In genomic region chr3:27526614-27527315, GRCh38 we compare ENCODE assay signal across 23 cellular contexts. TPM values are rescaled to one million over a fixed set of nuclear protein-coding genes. Genes with fewer than 3 reads are reported as not detected.
DNase-seq lines count a peak whose midpoint lies in the region; ATAC-seq and TF ChIP-seq lines count a peak whose summit lies in the region.
"Had no signal": no experiment of that assay in that cellular context is flagged by ENCODE, and none has a peak within 500 bp of the region (broad histone marks: within the 10 kb centered on the region; RNA-seq: fewer than 3 reads in every experiment).

No MANE protein-coding gene starts in this region.

- peak overlapping the region in 5 of 7 donors; percentile 12 to 82 (median 41) for H3K4me3 Mint-ChIP-seq in CD8-positive, alpha-beta memory T cell
- H3K4me3 Mint-ChIP-seq in progenitor cell of endocrine pancreas (ENCODE audit: low read depth): no peak overlapping the region
- H3K4me3 Mint-ChIP-seq: CD8-positive, alpha-beta T cell had no signal

- no peaks in the 10 kb centered on the region for H3K9me3 Mint-ChIP-seq in CD8-positive, alpha-beta memory T cell
- H3K9me3 Mint-ChIP-seq in progenitor cell of endocrine pancreas (ENCODE audit: low read depth): no peaks in the 10 kb centered on the region
- H3K9me3 Mint-ChIP-seq: CD8-positive, alpha-beta T cell had no signal

- H3K4me1 ChIP-seq in CD8-positive, alpha-beta memory T cell (ENCODE audit: insufficient read depth, low read length): no peaks in the 10 kb centered on the region
- H3K4me1 ChIP-seq in Panc1 (ENCODE audit: control insufficient read depth, insufficient read depth, low read length): peaks cover 31% of the 10 kb centered on the region
- H3K4me1 ChIP-seq: HAP-1 had no signal

- CTCF ChIA-PET in CD8-positive, alpha-beta memory T cell (lab: Charles Lee): no interaction called here
- CTCF ChIA-PET in Panc1 (lab: Charles Lee): interaction anchor here (0.6 kb wide), 1 partner anchor 31 kb away, joined by 3 read pairs; no protein-coding TSS in a partner anchor

- in situ Hi-C loops in Panc1 (cut with HindIII; ENCODE audit: low pct_unique_long_range_greater_than_20kb, low sequenced_read_pairs) (no loop called here), brain microvascular endothelial cell (cut with HindIII; ENCODE audit: low pct_ligation_motif_present, low sequenced_read_pairs) (no loop called here)

- H3K9me3 ChIP-seq in CD8-positive, alpha-beta memory T cell (ENCODE audit: low read length): no peaks in the 10 kb centered on the region
- no peaks in the 10 kb centered on the region for H3K9me3 ChIP-seq in Panc1 (ENCODE audit: control insufficient read depth, insufficient read depth, low read depth, low read length)
- H3K9me3 ChIP-seq: BLaER1 treated with 17β-estradiol and CSF1 and Interleukin-3, amounts not matched to agents 10 nM and 100 nM; HAP-1; MG63 had no signal

- H3K27ac ChIP-seq in CD8-positive, alpha-beta memory T cell (ENCODE audit: low read depth, low read length): no peak overlapping the region
- peak overlapping the region; percentile 99; the same call in 1 of the 2 replicates for H3K27ac ChIP-seq in Panc1 (ENCODE audit: low read length)
- H3K27ac ChIP-seq in brain microvascular endothelial cell: no peak overlapping the region
- H3K27ac ChIP-seq: BLaER1 treated with 17β-estradiol and CSF1 and Interleukin-3, amounts not matched to agents 10 nM and 100 nM; GM23248 had no signal

- no peak overlapping the region for H3K4me3 ChIP-seq in CD8-positive, alpha-beta memory T cell (ENCODE audit: low read length)
- H3K4me3 ChIP-seq in Panc1 (ENCODE audit: low read depth in 2 of 2, low read length in 2 of 2): no peak overlapping the region
- H3K4me3 ChIP-seq in brain microvascular endothelial cell (ENCODE audit: low read depth, low read length): no peak overlapping the region
- H3K4me3 ChIP-seq: BLaER1 treated with 17β-estradiol and CSF1 and Interleukin-3, amounts not matched to agents 10 nM and 100 nM; GM23248; HAP-1; K562; MG63 had no signal

- no peaks in the 10 kb centered on the region for H3K27me3 ChIP-seq in CD8-positive, alpha-beta memory T cell (ENCODE audit: insufficient read depth, low read length, poor library complexity, severe bottlenecking)
- H3K27me3 ChIP-seq in Panc1 (ENCODE audit: control insufficient read depth, insufficient read depth, low read length) (no peaks in the 10 kb centered on the region), brain microvascular endothelial cell (replicated peaks) (no peaks in the 10 kb centered on the region)
- H3K27me3 ChIP-seq: BLaER1 treated with 17β-estradiol and CSF1 and Interleukin-3, amounts not matched to agents 10 nM and 100 nM; MG63 had no signal

- ATAC-seq in GM19463 (IDR thresholded peaks at IDR 0.05; ENCODE audit: unreplicated experiment) (peak; percentile 34), Panc1 (no peak)
- ATAC-seq: CD8-positive, alpha-beta T cell; K562; PC-3 had no signal

- peak overlapping the region in 7 of 8 donors; percentile 5 to 92 (median 46) for H3K27ac Mint-ChIP-seq in CD8-positive, alpha-beta memory T cell
- H3K27ac Mint-ChIP-seq in progenitor cell of endocrine pancreas: peak overlapping the region; percentile 52
- H3K27ac Mint-ChIP-seq: CD8-positive, alpha-beta T cell had no signal

- intact Hi-C loops in Panc1 (cut with micrococcal nuclease; ENCODE audit: unreplicated experiment): no loop called here

- no TSS peak for BruUV-seq in Panc1 (replicated peaks; lab: Mats Ljungman, UMichigan)

- POLR2A ChIA-PET in CD8-positive, alpha-beta memory T cell (lab: Charles Lee): interaction anchor here (0.6 kb wide), 1 partner anchor 458 kb away, joined by 4 read pairs; no protein-coding TSS in a partner anchor
- POLR2A ChIA-PET in Panc1 (lab: Charles Lee): no interaction called here

- peaks cover 7 to 8% (median 8%) of the 10 kb centered on the region in 3 donors for H3K4me1 Mint-ChIP-seq in CD8-positive, alpha-beta memory T cell
- peaks cover 5% of the 10 kb centered on the region for H3K4me1 Mint-ChIP-seq in progenitor cell of endocrine pancreas (ENCODE audit: low read depth)

- H3K27me3 Mint-ChIP-seq in CD8-positive, alpha-beta memory T cell: no peaks in the 10 kb centered on the region
- H3K27me3 Mint-ChIP-seq in progenitor cell of endocrine pancreas: no peaks in the 10 kb centered on the region

- TF ChIP-seq CTCF in Panc1 (IDR thresholded peaks at IDR 0.05) (no peak), progenitor cell of endocrine pancreas (IDR thresholded peaks at IDR 0.05; ENCODE audit: unreplicated experiment) (no peak), brain microvascular endothelial cell (IDR thresholded peaks at IDR 0.05; ENCODE audit: low read depth, low read length, missing control alignments) (no peak)

- H3K36me3 ChIP-seq in CD8-positive, alpha-beta memory T cell (ENCODE audit: insufficient read depth, low read length): no peaks in the 10 kb centered on the region
- no peaks in the 10 kb centered on the region for H3K36me3 ChIP-seq in Panc1 (ENCODE audit: control insufficient read depth, insufficient read depth, low read length)
- no peaks in the 10 kb centered on the region for H3K36me3 ChIP-seq in brain microvascular endothelial cell (replicated peaks)
- H3K36me3 ChIP-seq: BLaER1 treated with 17β-estradiol and CSF1 and Interleukin-3, amounts not matched to agents 10 nM and 100 nM; HAP-1; MG63 had no signal

- DNase-seq in CD8-positive, alpha-beta memory T cell: no peak
- DNase-seq in Panc1 (ENCODE audit: low read depth, low spot score) (no peak), progenitor cell of endocrine pancreas (ENCODE audit: low spot score, unreplicated experiment) (no peak), NOMO-1 (lab: John Stamatoyannopoulos, UW; ENCODE audit: unreplicated experiment in 2 of 2) (no peak), brain microvascular endothelial cell (no peak), putamen (ENCODE audit: low spot score) (no peak)
- DNase-seq: ACHN; Calu3; CD8-positive, alpha-beta T cell; DMS153; GM23248; MG63; NCI-H1417; NCI-H1694 treated with DMSO at 0.1 percent for 48 hours; NCI-H446; NCI-H526; PC-3; RPMI8226; SHP77 had no signal

- no peaks in the 10 kb centered on the region for H3K36me3 Mint-ChIP-seq in CD8-positive, alpha-beta memory T cell
- H3K36me3 Mint-ChIP-seq in progenitor cell of endocrine pancreas (ENCODE audit: insufficient read depth): no peaks in the 10 kb centered on the region
- H3K36me3 Mint-ChIP-seq: CD8-positive, alpha-beta T cell had no signal

RNA-seq across cellular contexts. Expression of gene SLC4A7, which starts 42.6 kb away (rescaled TPM):
- total RNA-seq in CD8-positive, alpha-beta memory T cell: 10 to 100 TPM; 55.0 to 55.9 TPM
- polyA plus RNA-seq in CD8-positive, alpha-beta memory T cell: 16.9 TPM
- total RNA-seq in Panc1 (2021; ENCODE audit: unreplicated experiment) (99.4 TPM), progenitor cell of endocrine pancreas (67.0 and 69.7 TPM in 2 replicates)
- polyA plus RNA-seq in Panc1 (2012; ENCODE audit: insufficient read length): 23.4 TPM
